Comparison of ENCODE assay signal across 9 cellular contexts in genomic region chr9:27572036-27572435, GRCh38. TPM values are rescaled to one million over a fixed set of nuclear protein-coding genes. Genes with fewer than 3 reads are reported as not detected.
A peak's percentile ranks its signal among the peaks of the same experiment; 100 is the strongest.
DNase-seq lines count a peak whose midpoint lies in the region; ATAC-seq and TF ChIP-seq lines count a peak whose summit lies in the region.
"Had no signal": no experiment of that assay in that cellular context is flagged by ENCODE, and none has a peak within 500 bp of the region (broad histone marks: within the 10 kb centered on the region; RNA-seq: fewer than 3 reads in every experiment).

No MANE protein-coding gene starts in this region.

- peak overlapping the region; percentile 87 for H2AFZ ChIP-seq in GM23248

- peak overlapping the region; percentile 86 for H3K9ac ChIP-seq in GM23248
- H3K9ac ChIP-seq in rectal smooth muscle tissue (ENCODE audit: low read length) = no peak overlapping the region

- H3K9me3 ChIP-seq in GM23248 (ENCODE audit: low read depth) (no peaks in the 10 kb centered on the region), T-helper 17 cell (ENCODE audit: control insufficient read depth, low read length, poor library complexity, severe bottlenecking) (no peaks in the 10 kb centered on the region)

- H3K36me3 ChIP-seq in GM23248 (ENCODE audit: low read depth) (no peaks in the 10 kb centered on the region), rectal smooth muscle tissue (ENCODE audit: control insufficient read depth, insufficient read depth, low read length) (no peaks in the 10 kb centered on the region)

- H3K4me3 ChIP-seq in GM23248 (peak overlapping the region; percentile 75), fibroblast of villous mesenchyme (ENCODE audit: low read depth, low read length) (peak overlapping the region; percentile 78), rectal smooth muscle tissue (ENCODE audit: low read length) (no peak overlapping the region)

- H3K27me3 Mint-ChIP-seq in T-helper 17 cell = no peaks in the 10 kb centered on the region

- no peak for ATAC-seq in T-helper 17 cell
- ATAC-seq in GM18907 (IDR thresholded peaks at IDR 0.05; ENCODE audit: unreplicated experiment) = no peak
- no peak for ATAC-seq in HG03520 (IDR thresholded peaks at IDR 0.05; ENCODE audit: unreplicated experiment)

- H3K4me1 ChIP-seq in GM23248 (ENCODE audit: insufficient read depth) = peaks cover 7% of the 10 kb centered on the region; the same call in 1 of the 2 replicates
- peaks cover 13% of the 10 kb centered on the region for H3K4me1 ChIP-seq in rectal smooth muscle tissue (ENCODE audit: control insufficient read depth, insufficient read depth, low read length)

- H3K9me2 ChIP-seq in GM23248 (ENCODE audit: insufficient read depth) = no peaks in the 10 kb centered on the region

- 36% methylated on average over 4 of the region's 4 CpGs for WGBS in GM23248 (ENCODE audit: low coverage in 1 of 2, low lambda C conversion rate in 2 of 2, missing lambda C conversion rate in 2 of 2), 2 experiments

- H3K4me2 ChIP-seq in GM23248 (ENCODE audit: unreplicated experiment) = peak overlapping the region; percentile 88

- in situ Hi-C loops in GM23248 (cut with MboI) = no loop called here

- H3K27ac Mint-ChIP-seq in T-helper 17 cell = peak overlapping the region; percentile 99

- H3K27me3 ChIP-seq in GM23248 (replicated peaks; ENCODE audit: insufficient read depth) (no peaks in the 10 kb centered on the region), rectal smooth muscle tissue (ENCODE audit: control insufficient read depth, insufficient read depth, low read length) (no peaks in the 10 kb centered on the region)

- H3F3A ChIP-seq in GM23248 (ENCODE audit: insufficient read depth) = peaks cover 13% of the 10 kb centered on the region; the same call in 1 of the 2 replicates

- no peak for TF ChIP-seq CTCF in fibroblast of villous mesenchyme (IDR thresholded peaks at IDR 0.05; ENCODE audit: insufficient read depth, low read depth, low read length)

- no peaks in the 10 kb centered on the region for H4K20me1 ChIP-seq in GM23248 (ENCODE audit: insufficient read depth)

- H3K36me3 Mint-ChIP-seq in T-helper 17 cell (ENCODE audit: low read depth) = no peaks in the 10 kb centered on the region

- DNase-seq in GM23248 (no peak), T-helper 17 cell (no peak), fibroblast of villous mesenchyme (ENCODE audit: low read depth) (no peak), LoVo (ENCODE audit: low spot score) (no peak), NCI-H526 treated with DMSO at 0.1 percent for 48 hours (lab: John Stamatoyannopoulos, UW) (no peak)
- DNase-seq: stimulated activated CD4-positive, alpha-beta T cell treated with anti-CD3 and anti-CD28 coated beads, Interleukin-12 subunit alpha, Interleukin-12 subunit beta, amount 100 ng/mL, for 4 hours had no signal

- H3K4me3 Mint-ChIP-seq in T-helper 17 cell = peak overlapping the region; percentile 99

- H3K79me2 ChIP-seq in GM23248 (ENCODE audit: insufficient read depth) = no peaks in the 10 kb centered on the region

- H3K27ac ChIP-seq in GM23248 = peak overlapping the region; percentile 85; the same call in 1 of the 2 replicates
- peak overlapping the region; percentile 96 for H3K27ac ChIP-seq in rectal smooth muscle tissue (ENCODE audit: low read depth, low read length)

- H3K4me1 Mint-ChIP-seq in T-helper 17 cell = peaks cover 23% of the 10 kb centered on the region

RNA-seq across cellular contexts. Expression of gene C9orf72, which starts 1.2 kb away (rescaled TPM):
- 4.0 and 5.1 TPM in 2 replicates for total RNA-seq in GM23248 (2014; rRNA removed; shearing (Covaris generic))
- 3.3 and 3.6 TPM in 2 replicates for polyA plus RNA-seq in GM23248 (2016; fragmentation: Nextera tagmentation; extraction: Ambion mirVana)
- total RNA-seq in T-helper 17 cell (10 to 100 TPM; 20.8 to 25.4 TPM), fibroblast of villous mesenchyme (6.1 and 7.8 TPM in 2 replicates)

RNA-seq across cellular contexts. Expression of gene MOB3B, which starts 42.4 kb away (rescaled TPM):
- not detected in 2 replicates for total RNA-seq in GM23248 (2014; rRNA removed; shearing (Covaris generic))
- 0.06 and 0.08 TPM in 2 replicates for polyA plus RNA-seq in GM23248 (2016; fragmentation: Nextera tagmentation; extraction: Ambion mirVana)
- total RNA-seq in T-helper 17 cell (under 1 TPM; 0.42 to 0.57 TPM), fibroblast of villous mesenchyme (0.32 and 0.43 TPM in 2 replicates)

RNA-seq across cellular contexts. Expression of gene IFNK, which starts 47.9 kb away (rescaled TPM):
- total RNA-seq in GM23248 (2014; rRNA removed; shearing (Covaris generic)) = not detected in 2 replicates
- not detected in 2 replicates for polyA plus RNA-seq in GM23248 (2016; fragmentation: Nextera tagmentation; extraction: Ambion mirVana)
- total RNA-seq in T-helper 17 cell (not detected), fibroblast of villous mesenchyme (not detected in 2 replicates)
